Comparison of ENCODE assay signal across 8 cellular contexts in the genomic region with DNA sequence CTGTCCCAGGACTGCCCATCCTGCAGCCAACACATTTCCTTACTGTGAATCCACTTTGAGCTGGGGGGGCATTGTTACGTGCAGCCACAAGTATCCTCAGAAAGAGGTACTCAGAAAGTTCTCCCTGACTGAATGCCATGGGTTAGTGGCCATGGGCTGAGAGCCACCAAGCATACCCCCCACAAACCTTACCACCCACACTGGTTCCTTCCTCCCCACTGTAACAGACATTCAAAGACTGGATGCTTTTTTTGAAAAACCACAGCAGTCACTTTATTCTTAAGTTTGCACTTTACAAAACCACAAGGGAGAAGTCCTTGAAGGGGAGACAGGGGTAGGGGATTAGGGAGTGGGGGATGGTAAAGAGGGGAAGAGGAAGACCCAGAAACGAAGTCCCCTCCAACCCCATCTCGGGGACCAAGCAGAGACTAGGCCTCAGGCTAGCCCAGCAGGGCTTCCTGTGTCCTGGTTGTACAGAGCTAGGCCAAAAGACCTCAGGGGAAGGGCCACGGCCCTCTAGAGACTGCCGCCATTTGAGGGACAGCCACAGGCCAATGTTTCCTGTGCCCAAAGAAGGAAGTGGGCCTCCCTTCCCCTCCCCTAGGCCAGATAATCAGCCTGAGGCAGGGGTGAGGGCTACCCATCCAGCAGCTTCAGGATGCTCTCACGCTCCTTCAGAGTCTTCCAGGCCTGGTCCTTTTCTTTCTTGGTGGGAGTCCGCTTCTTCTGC. TPM values are rescaled to one million over a fixed set of nuclear protein-coding genes. Genes with fewer than 3 reads are reported as not detected.
DNase-seq lines count a peak whose midpoint lies in the region; ATAC-seq and TF ChIP-seq lines count a peak whose summit lies in the region.

No MANE protein-coding gene starts in this region.

- no peaks in the 10 kb centered on the region for H3K9me2 ChIP-seq in GM23248 (ENCODE audit: insufficient read depth)

- no peaks in the 10 kb centered on the region for H4K20me1 ChIP-seq in GM23248 (ENCODE audit: insufficient read depth)

- H3K9me3 Mint-ChIP-seq in central memory CD8-positive, alpha-beta T cell: no peaks in the 10 kb centered on the region
- no peaks in the 10 kb centered on the region for H3K9me3 Mint-ChIP-seq in nephron progenitor cell

- H3K9ac ChIP-seq in GM23248: no peak overlapping the region

- peaks cover 38% of the 10 kb centered on the region for H3F3A ChIP-seq in GM23248 (ENCODE audit: insufficient read depth)

- H3K27me3 ChIP-seq in GM23248 (replicated peaks; ENCODE audit: insufficient read depth): no peaks in the 10 kb centered on the region

- WGBS in GM23248 (ENCODE audit: low coverage in 1 of 2, low lambda C conversion rate in 2 of 2, missing lambda C conversion rate in 2 of 2), 2 experiments: 86% methylated on average over 7 of the region's 7 CpGs

- H2AFZ ChIP-seq in GM23248: no peak overlapping the region

- H3K4me2 ChIP-seq in GM23248 (ENCODE audit: unreplicated experiment): no peak overlapping the region

- no peaks in the 10 kb centered on the region for H3K27me3 Mint-ChIP-seq in central memory CD8-positive, alpha-beta T cell
- no peaks in the 10 kb centered on the region for H3K27me3 Mint-ChIP-seq in nephron progenitor cell (ENCODE audit: low read depth, poor library complexity)

- peak; percentile 72 for DNase-seq in GM13976 (ENCODE audit: low spot score)
- DNase-seq in GM23248: no peak
- peak; percentile 98 for DNase-seq in OCI-M1 (lab: John Stamatoyannopoulos, UW)
- DNase-seq in central memory CD8-positive, alpha-beta T cell (ENCODE audit: low spot score in 2 of 2): peak in 1 of 2 donors; percentile 17
- peak; percentile 64 for DNase-seq in stimulated activated naive CD8-positive, alpha-beta T cell treated with anti-CD3 and anti-CD28 coated beads, Interleukin-15, Interleukin-2, amounts not matched to agents 100 U/mL and 50 U/mL, for 24 hours
- DNase-seq in D341Med (ENCODE audit: low spot score): no peak
- DNase-seq in NCI-H1092 treated with DMSO at 0.1 percent for 48 hours (lab: John Stamatoyannopoulos, UW): no peak
- no peak for DNase-seq in nephron progenitor cell

- in situ Hi-C loops in GM13976 (cut with MboI; ENCODE audit: low sequenced_read_pairs, unreplicated experiment): no loop called here
- in situ Hi-C loops in GM23248 (cut with MboI): no loop called here

- peak; percentile 79 for ATAC-seq in central memory CD8-positive, alpha-beta T cell (replicated peaks; ENCODE audit: extremely low read depth, poor library complexity, severe bottlenecking)
- peak; percentile 60 for ATAC-seq in stimulated activated naive CD8-positive, alpha-beta T cell treated with anti-CD3 and anti-CD28 coated beads, Interleukin-15, Interleukin-2, amounts not matched to agents 100 U/mL and 50 U/mL, for 24 hours

- H3K36me3 Mint-ChIP-seq in central memory CD8-positive, alpha-beta T cell (ENCODE audit: insufficient read depth): peaks cover 21% of the 10 kb centered on the region
- H3K36me3 Mint-ChIP-seq in nephron progenitor cell (ENCODE audit: low read depth): peaks cover 37% of the 10 kb centered on the region

- H3K36me3 ChIP-seq in GM23248 (ENCODE audit: low read depth): peaks cover 15% of the 10 kb centered on the region; the same call in 1 of the 2 replicates

- H3K4me3 ChIP-seq in GM23248: no peak overlapping the region

- H3K9me3 ChIP-seq in GM23248 (ENCODE audit: low read depth): no peaks in the 10 kb centered on the region

- H3K79me2 ChIP-seq in GM23248 (ENCODE audit: insufficient read depth): no peaks in the 10 kb centered on the region

- peaks cover 23% of the 10 kb centered on the region for H3K4me1 ChIP-seq in GM23248 (ENCODE audit: insufficient read depth)

- H3K27ac Mint-ChIP-seq in central memory CD8-positive, alpha-beta T cell (ENCODE audit: low read depth): peak overlapping the region; percentile 95
- H3K27ac Mint-ChIP-seq in nephron progenitor cell: no peak overlapping the region

- H3K4me1 Mint-ChIP-seq in central memory CD8-positive, alpha-beta T cell: peaks cover 53% of the 10 kb centered on the region
- peaks cover 12% of the 10 kb centered on the region for H3K4me1 Mint-ChIP-seq in nephron progenitor cell

- peak overlapping the region; percentile 71 for H3K4me3 Mint-ChIP-seq in central memory CD8-positive, alpha-beta T cell
- H3K4me3 Mint-ChIP-seq in nephron progenitor cell: no peak overlapping the region

- 0 out of 2 replicates have a peak overlapping the region, but pooled peaks have one; percentile 93 for H3K27ac ChIP-seq in GM23248

- TF ChIP-seq CTCF in GM13976 (IDR thresholded peaks at IDR 0.05; ENCODE audit: borderline replicate concordance, control extremely low read depth, extremely low read depth, insufficient read depth, missing control alignments) (no peak), nephron progenitor cell (IDR thresholded peaks at IDR 0.05) (no peak)

RNA-seq across cellular contexts. Expression of gene CAMK1, which starts 10.1 kb away (rescaled TPM):
- 26.9 and 30.6 TPM in 2 replicates for total RNA-seq in GM23248 (2014; rRNA removed; shearing (Covaris generic))
- polyA plus RNA-seq in GM23248 (2016; fragmentation: Nextera tagmentation; extraction: Ambion mirVana): 27.7 and 28.3 TPM in 2 replicates

RNA-seq across cellular contexts. Expression of gene TADA3, which starts 12.4 kb away (rescaled TPM):
- 131 and 135 TPM in 2 replicates for total RNA-seq in GM23248 (2014; rRNA removed; shearing (Covaris generic))
- 85.1 and 87.7 TPM in 2 replicates for polyA plus RNA-seq in GM23248 (2016; fragmentation: Nextera tagmentation; extraction: Ambion mirVana)

RNA-seq across cellular contexts. Expression of gene ARPC4, which starts 13.0 kb away (rescaled TPM):
- total RNA-seq in GM23248 (2014; rRNA removed; shearing (Covaris generic)): 315 and 325 TPM in 2 replicates
- polyA plus RNA-seq in GM23248 (2016; fragmentation: Nextera tagmentation; extraction: Ambion mirVana): 182 and 190 TPM in 2 replicates

RNA-seq across cellular contexts. Expression of gene OGG1, which starts 30.1 kb away (rescaled TPM):
- total RNA-seq in GM23248 (2014; rRNA removed; shearing (Covaris generic)): 18.0 and 36.5 TPM in 2 replicates
- 23.0 and 24.6 TPM in 2 replicates for polyA plus RNA-seq in GM23248 (2016; fragmentation: Nextera tagmentation; extraction: Ambion mirVana)

RNA-seq across cellular contexts. Expression of gene TTLL3, which starts 30.2 kb away (rescaled TPM):
- total RNA-seq in GM23248 (2014; rRNA removed; shearing (Covaris generic)): 30.3 and 31.1 TPM in 2 replicates
- polyA plus RNA-seq in GM23248 (2016; fragmentation: Nextera tagmentation; extraction: Ambion mirVana): 20.1 and 26.9 TPM in 2 replicates

Comparison
In these comparisons a context has a peak if more than half of its experiments do, and no peak if none do; other contexts are left out.
1. DNase-seq: peak in GM13976 (single experiment), OCI-M1 (single experiment) and stimulated activated naive CD8-positive, alpha-beta T cell treated with anti-CD3 and anti-CD28 coated beads, Interleukin-15, Interleukin-2, amounts not matched to agents 100 U/mL and 50 U/mL, for 24 hours (single experiment); none in GM23248 (single experiment), D341Med (single experiment), NCI-H1092 treated with DMSO at 0.1 percent for 48 hours (single experiment) and nephron progenitor cell (single experiment).